22 cellular contexts compared by ENCODE assay signal in the genomic region with DNA sequence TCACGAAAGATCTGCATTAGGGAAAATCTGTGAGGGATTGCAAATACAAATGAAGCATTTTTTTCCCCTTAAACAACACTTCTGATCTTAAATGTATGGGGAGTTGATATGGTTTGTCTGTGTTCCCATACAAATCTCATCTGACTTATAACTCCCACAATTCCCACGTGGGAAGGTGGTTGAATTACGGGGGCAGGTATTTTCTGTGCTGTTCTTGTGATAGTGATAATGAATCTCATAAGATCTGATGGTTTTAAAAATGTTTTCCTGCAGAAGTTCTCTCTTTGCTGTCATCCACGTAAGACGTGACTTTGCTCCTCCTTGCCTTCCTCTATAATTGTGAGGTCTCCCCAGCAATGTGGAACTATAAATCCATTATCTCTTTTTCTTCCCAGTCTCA.
DNase-seq lines count a peak whose midpoint lies in the region.
"Had no signal": no experiment of that assay in that cellular context is flagged by ENCODE, and none has a peak within 500 bp of the region (broad histone marks: within the 10 kb centered on the region; RNA-seq: fewer than 3 reads in every experiment).

No MANE protein-coding gene starts in this region.

- DNase-seq in putamen (ENCODE audit: low spot score) (peak; percentile 56), MV-4-11 (lab: John Stamatoyannopoulos, UW) (no peak)
- DNase-seq: 8988T; ACHN; AML-193; BE2C; C1 segment of cervical spinal cord; Caco-2; Calu3; CD4-positive, alpha-beta memory T cell; CD4-positive, alpha-beta T cell; CD4-positive, CD25-positive, alpha-beta regulatory T cell; CD8-positive, alpha-beta memory T cell; CD8-positive, alpha-beta T cell; COR-L47; DMS 273 treated with DMSO at 0.1 percent for 48 hours; DMS153; DMS53; DMS79; DMS79 treated with DMSO at 0.1 percent for 48 hours; DND-41; EL had no signal
